32 cellular contexts compared by ENCODE assay signal in genomic region chr13:38477676-38478075, GRCh38.
"Had no signal": no experiment of that assay in that cellular context is flagged by ENCODE, and none has a peak within 500 bp of the region (broad histone marks: within the 10 kb centered on the region; RNA-seq: fewer than 3 reads in every experiment).

No MANE protein-coding gene starts in this region.

- DNase-seq: activated effector memory CD4-positive, alpha-beta T cell treated with anti-CD3 and anti-CD28 coated beads, Interleukin-2, amount 50 U/mL, for 16 hours; activated effector memory CD4-positive, alpha-beta T cell treated with Interleukin-2 at 50 U/mL for 16 hours; activated gamma-delta T cell; activated gamma-delta T cell treated with Interleukin-2 at 50 U/mL for 16 hours; activated naive CD4-positive, alpha-beta T cell; activated naive CD4-positive, alpha-beta T cell treated with anti-CD3 and anti-CD28 coated beads for 36 hours; activated naive CD4-positive, alpha-beta T cell treated with anti-CD3 and anti-CD28 coated beads, Interleukin-2, amount 10 ng/mL, durations not matched to agents 7 days and 5 days; activated naive CD4-positive, alpha-beta T cell treated with anti-CD3 and anti-CD28 coated beads, Interleukin-2, amount 50 U/mL, for 16 hours; activated naive CD4-positive, alpha-beta T cell treated with Interleukin-2 at 50 U/mL for 16 hours; activated naive CD8-positive, alpha-beta T cell treated with anti-CD3 and anti-CD28 coated beads for 36 hours; activated naive CD8-positive, alpha-beta T cell treated with anti-CD3 and anti-CD28 coated beads, Interleukin-2, amount 10 ng/mL, durations not matched to agents 7 days and 5 days; activated naive CD8-positive, alpha-beta T cell treated with anti-CD3 and anti-CD28 coated beads, Interleukin-2, amount 50 U/mL, for 24 hours; activated T-cell treated with anti-CD3 and anti-CD28 coated beads for 4 hours; activated T-cell treated with anti-CD3 and anti-CD28 coated beads, Interleukin-2, amount 50 U/mL, for 1 hour; activated T-cell treated with anti-CD3 and anti-CD28 coated beads, Interleukin-2, amount 50 U/mL, for 24 hours; activated T-cell treated with anti-CD3 and anti-CD28 coated beads, Interleukin-2, amount 50 U/mL, for 4 hours; activated T-cell treated with anti-CD3 and anti-CD28 coated beads, Interleukin-2, amount 50 U/mL, for 48 hours; activated T-cell treated with anti-CD3 and anti-CD28 coated beads, Interleukin-2, amount 50 U/mL, for 72 hours; adrenal gland; amygdala; anterior cingulate cortex; body of pancreas; brain microvascular endothelial cell; caudate nucleus; central memory CD4-positive, alpha-beta T cell; cerebellar nuclear complex had no signal

- H3K4me1 ChIP-seq: adrenal gland, ascending aorta, body of pancreas, breast epithelium had no signal

- ATAC-seq: activated naive CD4-positive, alpha-beta T cell treated with anti-CD3 and anti-CD28 coated beads, Interleukin-2, amount 50 U/mL, for 72 hours; activated naive CD8-positive, alpha-beta T cell treated with anti-CD3 and anti-CD28 coated beads, Interleukin-2, amount 50 U/mL, for 24 hours; activated T-cell treated with anti-CD3 and anti-CD28 coated beads, Interleukin-2, amount 50 U/mL, for 4 hours; activated T-cell treated with anti-CD3 and anti-CD28 coated beads, Interleukin-2, amount 50 U/mL, for 72 hours; activated T-helper 17 cell treated with anti-CD3 and anti-CD28 coated beads, Interleukin-2, amount 50 U/mL, for 72 hours; body of pancreas had no signal

- H3K36me3 ChIP-seq: adrenal gland, ascending aorta, brain microvascular endothelial cell, cardiac muscle cell had no signal

- H3K27me3 ChIP-seq: adrenal gland, ascending aorta, body of pancreas, brain microvascular endothelial cell, breast epithelium, cardiac muscle cell had no signal

- FAIRE-seq: astrocyte had no signal

- H3K27ac ChIP-seq: adrenal gland, ascending aorta, body of pancreas, brain microvascular endothelial cell, breast epithelium, cardiac muscle cell had no signal

- H3K4me3 ChIP-seq: adrenal gland, ascending aorta, body of pancreas, breast epithelium, cardiac muscle cell had no signal

- H3K9me3 ChIP-seq: adrenal gland, ascending aorta, body of pancreas, breast epithelium had no signal
